Comparison of ENCODE assay signal across 2 cellular contexts in genomic region chr5:178114325-178115135, GRCh38.
TF ChIP-seq lines count a peak whose summit lies in the region.

No MANE protein-coding gene starts in this region.

TF ChIP-seq in GM12891, 5 proteins besides CTCF, POLR2A, EP300 and RAD21:
- no peak for TF ChIP-seq SPI1 (IDR thresholded peaks at IDR 0.05; ENCODE audit: low read depth, low read length)
- no peak for TF ChIP-seq POU2F2 (IDR thresholded peaks at IDR 0.05; ENCODE audit: low read depth, low read length)
- no peak for TF ChIP-seq POLR2AphosphoS5 (IDR thresholded peaks at IDR 0.05; ENCODE audit: low read depth, low read length)
- no peak for TF ChIP-seq TAF1 (IDR thresholded peaks at IDR 0.05; ENCODE audit: low read depth, low read length)
- TF ChIP-seq PAX5 (IDR thresholded peaks at IDR 0.05; ENCODE audit: insufficient read depth, low read length, severe bottlenecking), result no peak

TF ChIP-seq in HepG2, 621 proteins besides CTCF, POLR2A, EP300 and RAD21:
- TF ChIP-seq ZNF629 (CRISPR knock-in tag; conservative IDR thresholded peaks at IDR 0.05) (0 out of 2 replicates have a peak, but pooled peaks have one; percentile 11), HMGXB3 (CRISPR knock-in tag; IDR thresholded peaks at IDR 0.05; ENCODE audit: borderline replicate concordance) (no peak), PATZ1 (CRISPR knock-in tag; IDR thresholded peaks at IDR 0.05) (no peak), ETS1 (CRISPR knock-in tag; IDR thresholded peaks at IDR 0.05) (no peak), ATF7 (IDR thresholded peaks at IDR 0.05) (no peak), ATF7 (CRISPR knock-in tag; IDR thresholded peaks at IDR 0.05) (no peak), BORCS8-MEF2B (CRISPR knock-in tag; IDR thresholded peaks at IDR 0.05) (no peak), EZH2 (conservative IDR thresholded peaks at IDR 0.05; ENCODE audit: low read depth, low read length) (peak; percentile 24; the same call in 1 of the 2 replicates), ZNF678 (CRISPR knock-in tag; IDR thresholded peaks at IDR 0.05) (no peak), CC2D1A (CRISPR knock-in tag; IDR thresholded peaks at IDR 0.05) (no peak), CERS6 (CRISPR knock-in tag; IDR thresholded peaks at IDR 0.05) (no peak), CREB3 (CRISPR knock-in tag; IDR thresholded peaks at IDR 0.05) (no peak)
TF ChIP-seq in HepG2: peak in this region for 2.
